29 cellular contexts compared by ENCODE assay signal in the genomic region with DNA sequence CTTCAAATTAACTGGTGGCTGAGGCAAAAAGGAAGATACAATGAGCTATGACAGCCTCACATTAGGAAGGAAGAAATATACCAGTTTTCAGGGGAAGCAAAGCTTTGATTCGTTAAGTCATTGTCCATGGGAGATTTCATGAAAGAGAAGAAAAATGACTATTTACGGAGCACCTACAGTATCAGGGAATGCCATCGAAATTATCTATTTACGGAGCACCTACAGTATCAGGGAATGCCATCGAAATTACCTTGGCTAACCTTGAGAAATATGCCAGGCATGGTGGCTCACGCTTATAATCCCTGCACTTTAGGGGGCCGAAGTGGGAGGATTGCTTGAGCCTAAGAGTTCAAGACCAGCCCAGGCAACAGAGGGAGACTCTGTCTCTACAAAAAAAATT.
"Had no signal": no experiment of that assay in that cellular context is flagged by ENCODE, and none has a peak within 500 bp of the region (broad histone marks: within the 10 kb centered on the region; RNA-seq: fewer than 3 reads in every experiment).

No MANE protein-coding gene starts in this region.

- H3K27ac ChIP-seq: colonic mucosa, coronary artery, dorsolateral prefrontal cortex, epithelial cell of prostate, esophagus muscularis mucosa, esophagus squamous epithelium, foreskin keratinocyte, gastrocnemius medialis, gastroesophageal sphincter, heart left ventricle, heart right ventricle, hepatocyte had no signal

- H3K9me3 Mint-ChIP-seq: dendritic cell treated with granulocyte-macrophage colony-stimulating factor and Interleukin-4, amounts not matched to agents 40 ng/mL and 50 ng/mL, for 4 days; effector memory CD8-positive, alpha-beta T cell had no signal

- DNase-seq: colonic mucosa; cortex of kidney; dermis blood vessel endothelial cell; dorsolateral prefrontal cortex; effector CD4-positive, alpha-beta T cell; effector CD8-positive, alpha-beta T cell; effector memory CD4-positive, alpha-beta T cell; effector memory CD8-positive, alpha-beta T cell; endodermal cell; erythroblast; esophagus squamous epithelium; foreskin fibroblast; foreskin keratinocyte; foreskin melanocyte; gastrocnemius medialis; glutamatergic neuron; head of caudate nucleus; heart left ventricle; heart right ventricle had no signal

- FAIRE-seq: endometrium, endothelial cell of umbilical vein, frontal cortex had no signal

- H3K27ac Mint-ChIP-seq: dendritic cell treated with granulocyte-macrophage colony-stimulating factor and Interleukin-4, amounts not matched to agents 40 ng/mL and 50 ng/mL, for 4 days; effector memory CD8-positive, alpha-beta T cell; endodermal cell had no signal

- H3K4me3 ChIP-seq: colonic mucosa, coronary artery, dorsolateral prefrontal cortex, esophagus muscularis mucosa, esophagus squamous epithelium, gastrocnemius medialis, gastroesophageal sphincter, heart left ventricle, heart right ventricle, hepatocyte had no signal

- H3K4me2 ChIP-seq: hepatocyte had no signal

- H2AFZ ChIP-seq: hepatocyte had no signal

- ATAC-seq: effector memory CD8-positive, alpha-beta T cell; esophagus mucosa; foreskin keratinocyte; gastrocnemius medialis; gastroesophageal sphincter; heart left ventricle; heart right ventricle had no signal

- H3K4me1 Mint-ChIP-seq: endodermal cell had no signal

- H3K27me3 Mint-ChIP-seq: dendritic cell treated with granulocyte-macrophage colony-stimulating factor and Interleukin-4, amounts not matched to agents 40 ng/mL and 50 ng/mL, for 4 days; effector memory CD8-positive, alpha-beta T cell had no signal

- H3K9me3 ChIP-seq: colonic mucosa, esophagus muscularis mucosa, esophagus squamous epithelium, gastrocnemius medialis, gastroesophageal sphincter, heart left ventricle, heart right ventricle had no signal

- H3K4me1 ChIP-seq: colonic mucosa, esophagus squamous epithelium, foreskin keratinocyte, gastrocnemius medialis, gastroesophageal sphincter had no signal

- H3K4me3 Mint-ChIP-seq: dendritic cell treated with granulocyte-macrophage colony-stimulating factor and Interleukin-4, amounts not matched to agents 40 ng/mL and 50 ng/mL, for 4 days; effector memory CD8-positive, alpha-beta T cell; endodermal cell had no signal

- H3K36me3 ChIP-seq: colonic mucosa, esophagus muscularis mucosa, esophagus squamous epithelium, gastrocnemius medialis, gastroesophageal sphincter, heart left ventricle, heart right ventricle had no signal

- H3K79me2 ChIP-seq: hepatocyte had no signal

- H3K27me3 ChIP-seq: esophagus squamous epithelium, foreskin keratinocyte, gastrocnemius medialis, gastroesophageal sphincter, hepatocyte had no signal
